Comparison of ENCODE assay signal across 19 cellular contexts in the genomic region with DNA sequence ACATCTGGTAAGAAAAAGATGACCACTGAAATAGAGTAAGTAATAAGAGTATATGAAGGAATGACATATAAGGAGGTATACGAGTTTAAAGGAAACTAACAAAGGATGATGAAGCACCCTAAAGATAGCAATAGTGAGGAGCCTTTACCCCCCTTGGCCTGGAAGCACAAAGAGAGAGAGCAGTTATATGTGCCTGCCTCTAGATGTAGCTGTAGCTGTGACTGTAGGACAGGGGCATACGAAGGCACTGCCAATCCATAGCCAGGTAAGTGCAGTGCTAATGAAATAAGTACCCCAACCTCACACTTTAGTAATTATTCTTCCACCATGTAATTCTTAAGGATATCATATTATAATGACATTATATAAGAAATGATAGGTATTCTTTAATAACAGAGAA.
DNase-seq lines count a peak whose midpoint lies in the region; ATAC-seq and TF ChIP-seq lines count a peak whose summit lies in the region.
"Had no signal": no experiment of that assay in that cellular context is flagged by ENCODE, and none has a peak within 500 bp of the region (broad histone marks: within the 10 kb centered on the region; RNA-seq: fewer than 3 reads in every experiment).

No MANE protein-coding gene starts in this region.

- H2AFZ ChIP-seq in GM23338: no peak overlapping the region
- no peak overlapping the region for H2AFZ ChIP-seq in OCI-LY7 (ENCODE audit: low read length)
- H2AFZ ChIP-seq: hepatocyte had no signal

- no peak overlapping the region for H3K27ac Mint-ChIP-seq in GM23338
- H3K27ac Mint-ChIP-seq in nephron progenitor cell: no peak overlapping the region
- H3K27ac Mint-ChIP-seq in naive thymus-derived CD4-positive, alpha-beta T cell: no peak overlapping the region
- H3K27ac Mint-ChIP-seq: activated CD4-positive, alpha-beta memory T cell treated with anti-CD3 and anti-CD28 coated beads, Interleukin-2, amount 10 ng/mL, durations not matched to agents 7 days and 5 days; activated naive CD8-positive, alpha-beta T cell treated with anti-CD3 and anti-CD28 coated beads, Interleukin-2, amount 10 ng/mL, durations not matched to agents 7 days and 5 days; activated T-cell treated with anti-CD3 and anti-CD28 coated beads, Interleukin-2, amount 50 U/mL, for 72 hours had no signal

- DNase-seq in D341Med (ENCODE audit: low spot score) (peak; percentile 55), GM23338 (ENCODE audit: low spot score) (peak; percentile 37), OCI-LY7 (ENCODE audit: low spot score) (no peak), iPS-NIHi7 (ENCODE audit: extremely low spot score) (peak; percentile 32), nephron progenitor cell (no peak), SKM-1 treated with dmso at 0.1 percent for 144 hours (lab: John Stamatoyannopoulos, UW; ENCODE audit: unreplicated experiment) (no peak)
- DNase-seq in naive thymus-derived CD4-positive, alpha-beta T cell: no peak
- no peak for DNase-seq in activated CD4-positive, alpha-beta T cell treated with anti-CD3 and anti-CD28 coated beads, Interleukin-2, amount 50 U/mL, for 1 hour
- DNase-seq: activated CD4-positive, alpha-beta memory T cell treated with anti-CD3 and anti-CD28 coated beads, Interleukin-2, amount 10 ng/mL, durations not matched to agents 7 days and 5 days; activated naive CD8-positive, alpha-beta T cell treated with anti-CD3 and anti-CD28 coated beads, Interleukin-2, amount 10 ng/mL, durations not matched to agents 7 days and 5 days; activated T-cell treated with anti-CD3 and anti-CD28 coated beads, Interleukin-2, amount 50 U/mL, for 72 hours; GDM1; left colon; NCI-H1417 treated with DMSO at 0.1 percent for 48 hours; stimulated activated CD4-positive, alpha-beta T cell treated with anti-CD3 and anti-CD28 coated beads, Interleukin-1b, Interleukin-23, amount 100 ng/mL, for 48 hours had no signal

- no peaks in the 10 kb centered on the region for H3K27me3 ChIP-seq in GM23338 (ENCODE audit: insufficient read depth)
- H3K27me3 ChIP-seq in naive thymus-derived CD4-positive, alpha-beta T cell (ENCODE audit: control insufficient read depth in 2 of 2, insufficient read depth in 2 of 2, low read length in 2 of 2): no peaks in the 10 kb centered on the region
- H3K27me3 ChIP-seq: hepatocyte had no signal

- no peaks in the 10 kb centered on the region for H3K9me2 ChIP-seq in GM23338 (ENCODE audit: insufficient read depth)
- no peaks in the 10 kb centered on the region for H3K9me2 ChIP-seq in OCI-LY7 (ENCODE audit: insufficient read depth, low read length)

- H3K27me3 Mint-ChIP-seq in GM23338 (ENCODE audit: insufficient read depth, low read depth, poor library complexity): no peaks in the 10 kb centered on the region
- H3K27me3 Mint-ChIP-seq in nephron progenitor cell (ENCODE audit: low read depth, poor library complexity): no peaks in the 10 kb centered on the region
- no peaks in the 10 kb centered on the region for H3K27me3 Mint-ChIP-seq in naive thymus-derived CD4-positive, alpha-beta T cell
- H3K27me3 Mint-ChIP-seq: activated CD4-positive, alpha-beta memory T cell treated with anti-CD3 and anti-CD28 coated beads, Interleukin-2, amount 10 ng/mL, durations not matched to agents 7 days and 5 days; activated naive CD8-positive, alpha-beta T cell treated with anti-CD3 and anti-CD28 coated beads, Interleukin-2, amount 10 ng/mL, durations not matched to agents 7 days and 5 days had no signal

- H3K27ac ChIP-seq in GM23338 (ENCODE audit: low read depth): no peak overlapping the region
- H3K27ac ChIP-seq in OCI-LY7 (ENCODE audit: low read depth, low read length, poor library complexity, severe bottlenecking): no peak overlapping the region
- no peak overlapping the region for H3K27ac ChIP-seq in naive thymus-derived CD4-positive, alpha-beta T cell (ENCODE audit: low read depth, low read length)
- H3K27ac ChIP-seq: hepatocyte, SK-N-MC had no signal

- BruUV-seq in OCI-LY7 (replicated peaks; lab: Mats Ljungman, UMichigan): no TSS peak

- H3K36me3 ChIP-seq in GM23338 (ENCODE audit: insufficient read depth) (no peaks in the 10 kb centered on the region), OCI-LY7 (ENCODE audit: insufficient read depth, low read length) (no peaks in the 10 kb centered on the region)
- no peaks in the 10 kb centered on the region for H3K36me3 ChIP-seq in naive thymus-derived CD4-positive, alpha-beta T cell (ENCODE audit: control insufficient read depth in 2 of 3, insufficient read depth in 3 of 3, low read length in 3 of 3)

- H3K79me2 ChIP-seq in GM23338 (replicated peaks; ENCODE audit: insufficient read depth) (no peaks in the 10 kb centered on the region), OCI-LY7 (ENCODE audit: insufficient read depth, low read depth, low read length) (no peaks in the 10 kb centered on the region)
- H3K79me2 ChIP-seq: hepatocyte had no signal

- peak; percentile 88 for ATAC-seq in GM23338
- ATAC-seq in naive thymus-derived CD4-positive, alpha-beta T cell: no peak
- ATAC-seq: activated T-cell treated with anti-CD3 and anti-CD28 coated beads, Interleukin-2, amount 50 U/mL, for 72 hours; left colon; sciatic nerve had no signal

- peaks cover 6% of the 10 kb centered on the region; the same call in 2 of the 3 replicates for H3K9me3 Mint-ChIP-seq in GM23338
- no peaks in the 10 kb centered on the region for H3K9me3 Mint-ChIP-seq in nephron progenitor cell
- peaks cover 0 to 7% (median 2%) of the 10 kb centered on the region in 11 donors for H3K9me3 Mint-ChIP-seq in naive thymus-derived CD4-positive, alpha-beta T cell
- H3K9me3 Mint-ChIP-seq: activated naive CD8-positive, alpha-beta T cell treated with anti-CD3 and anti-CD28 coated beads, Interleukin-2, amount 10 ng/mL, durations not matched to agents 7 days and 5 days had no signal

- H3K36me3 Mint-ChIP-seq in GM23338 (ENCODE audit: low read depth) (no peaks in the 10 kb centered on the region), nephron progenitor cell (ENCODE audit: low read depth) (no peaks in the 10 kb centered on the region)
- no peaks in the 10 kb centered on the region for H3K36me3 Mint-ChIP-seq in naive thymus-derived CD4-positive, alpha-beta T cell
- H3K36me3 Mint-ChIP-seq: activated naive CD8-positive, alpha-beta T cell treated with anti-CD3 and anti-CD28 coated beads, Interleukin-2, amount 10 ng/mL, durations not matched to agents 7 days and 5 days had no signal

- H3F3A ChIP-seq in GM23338 (replicated peaks; ENCODE audit: low read depth): no peaks in the 10 kb centered on the region

- intact Hi-C loops in OCI-LY7 (cut with micrococcal nuclease; ENCODE audit: unreplicated experiment): no loop called here
- intact Hi-C loops in naive thymus-derived CD4-positive, alpha-beta T cell (cut with micrococcal nuclease): no loop called here

- CTCF ChIA-PET in OCI-LY7 (lab: Charles Lee; ENCODE audit: unreplicated experiment): no interaction called here
- CTCF ChIA-PET in naive thymus-derived CD4-positive, alpha-beta T cell (lab: Charles Lee): no interaction called here

- H4K20me1 ChIP-seq in GM23338 (replicated peaks; ENCODE audit: insufficient read depth) (no peaks in the 10 kb centered on the region), OCI-LY7 (ENCODE audit: insufficient read depth, low read length) (no peaks in the 10 kb centered on the region)

- peak; percentile 38 to 64 for TF ChIP-seq CTCF in GM23338 (conservative IDR thresholded peaks at IDR 0.05; ENCODE audit: low read depth in 2 of 2)
- peak; percentile 48 for TF ChIP-seq CTCF in OCI-LY7 (conservative IDR thresholded peaks at IDR 0.05; ENCODE audit: low read length)
- no peak for TF ChIP-seq CTCF in nephron progenitor cell (IDR thresholded peaks at IDR 0.05)

- H3K4me1 ChIP-seq in GM23338 (ENCODE audit: insufficient read depth) (no peaks in the 10 kb centered on the region), OCI-LY7 (ENCODE audit: insufficient read depth, low read length, poor library complexity, severe bottlenecking) (no peaks in the 10 kb centered on the region)
- H3K4me1 ChIP-seq in naive thymus-derived CD4-positive, alpha-beta T cell (ENCODE audit: control insufficient read depth in 2 of 2, insufficient read depth in 2 of 2, low read length in 2 of 2): no peaks in the 10 kb centered on the region
- H3K4me1 ChIP-seq: Caco-2 had no signal

- no peaks in the 10 kb centered on the region for H3K9me3 ChIP-seq in OCI-LY7 (ENCODE audit: low read length)
- no peaks in the 10 kb centered on the region for H3K9me3 ChIP-seq in naive thymus-derived CD4-positive, alpha-beta T cell (ENCODE audit: control insufficient read depth in 2 of 3, low read length in 3 of 3)
- H3K9me3 ChIP-seq: Caco-2 had no signal

- H3K4me2 ChIP-seq in GM23338 (no peak overlapping the region), OCI-LY7 (ENCODE audit: low read length) (no peak overlapping the region)
- H3K4me2 ChIP-seq: hepatocyte had no signal

- no peak overlapping the region for H3K4me3 ChIP-seq in GM23338
- H3K4me3 ChIP-seq in OCI-LY7 (ENCODE audit: low read depth, low read length, poor library complexity, severe bottlenecking): no peak overlapping the region
- no peak overlapping the region for H3K4me3 ChIP-seq in naive thymus-derived CD4-positive, alpha-beta T cell (ENCODE audit: low read length)
- H3K4me3 ChIP-seq: hepatocyte, SK-N-MC had no signal

- H3K4me3 Mint-ChIP-seq in GM23338 (no peak overlapping the region), nephron progenitor cell (no peak overlapping the region)
- H3K4me3 Mint-ChIP-seq in naive thymus-derived CD4-positive, alpha-beta T cell: no peak overlapping the region
- H3K4me3 Mint-ChIP-seq: activated CD4-positive, alpha-beta memory T cell treated with anti-CD3 and anti-CD28 coated beads, Interleukin-2, amount 10 ng/mL, durations not matched to agents 7 days and 5 days; activated naive CD8-positive, alpha-beta T cell treated with anti-CD3 and anti-CD28 coated beads, Interleukin-2, amount 10 ng/mL, durations not matched to agents 7 days and 5 days; activated T-cell treated with anti-CD3 and anti-CD28 coated beads, Interleukin-2, amount 50 U/mL, for 72 hours had no signal

- POLR2A ChIA-PET in OCI-LY7 (lab: Charles Lee): no interaction called here
- POLR2A ChIA-PET in naive thymus-derived CD4-positive, alpha-beta T cell (lab: Charles Lee): no interaction called here

- H3K4me1 Mint-ChIP-seq in GM23338 (no peaks in the 10 kb centered on the region), nephron progenitor cell (no peaks in the 10 kb centered on the region)
- no peaks in the 10 kb centered on the region for H3K4me1 Mint-ChIP-seq in naive thymus-derived CD4-positive, alpha-beta T cell
- H3K4me1 Mint-ChIP-seq: activated CD4-positive, alpha-beta memory T cell treated with anti-CD3 and anti-CD28 coated beads, Interleukin-2, amount 10 ng/mL, durations not matched to agents 7 days and 5 days; activated naive CD8-positive, alpha-beta T cell treated with anti-CD3 and anti-CD28 coated beads, Interleukin-2, amount 10 ng/mL, durations not matched to agents 7 days and 5 days had no signal

Comparison
In these comparisons a context has a peak if more than half of its experiments do, and no peak if none do; other contexts are left out.
1. DNase-seq: peak in D341Med (single experiment), GM23338 (single experiment) and iPS-NIHi7 (single experiment); none in OCI-LY7 (single experiment), nephron progenitor cell (single experiment), naive thymus-derived CD4-positive, alpha-beta T cell (0 of 9), SKM-1 treated with dmso at 0.1 percent for 144 hours (single experiment) and activated CD4-positive, alpha-beta T cell treated with anti-CD3 and anti-CD28 coated beads, Interleukin-2, amount 50 U/mL, for 1 hour (single experiment).